9 cellular contexts compared by ENCODE assay signal in the genomic region with DNA sequence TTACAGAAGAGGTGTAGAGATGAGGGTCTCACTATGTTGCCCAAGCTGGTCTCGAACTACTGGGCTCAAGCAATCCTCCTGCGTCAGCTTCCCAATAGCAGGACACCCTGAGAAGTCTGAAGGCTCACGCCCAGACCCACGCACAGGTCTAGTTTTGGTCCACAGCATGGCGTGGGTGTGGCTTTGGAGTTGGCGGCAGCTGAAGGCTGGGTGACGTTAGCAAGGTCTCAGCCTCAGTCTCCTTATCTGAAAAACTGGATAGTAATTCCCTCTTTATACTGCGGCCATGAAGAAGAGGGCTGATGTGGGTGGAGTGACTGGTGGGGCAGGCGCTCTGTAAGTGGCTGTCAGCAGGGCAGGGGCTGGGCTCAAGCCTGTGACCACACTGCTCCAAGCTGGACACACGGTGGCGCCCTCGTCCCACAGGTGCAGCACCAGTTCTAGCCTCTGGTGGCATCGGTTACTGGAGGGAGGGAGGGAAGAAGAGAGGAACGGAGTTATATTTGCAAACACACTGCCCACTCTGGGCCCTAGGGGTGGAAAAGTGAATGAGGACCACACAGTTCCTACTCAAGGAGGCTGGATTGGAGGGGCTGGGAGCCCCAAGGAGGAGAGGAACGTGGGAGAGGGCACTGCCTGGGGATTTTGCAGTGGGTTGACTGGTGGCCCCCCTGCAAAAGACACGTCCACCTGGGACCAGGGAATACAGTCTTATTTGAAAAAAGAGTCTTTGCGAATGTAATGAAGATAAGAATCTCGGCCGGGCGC. TPM values are rescaled to one million over a fixed set of nuclear protein-coding genes. Genes with fewer than 3 reads are reported as not detected.
DNase-seq lines count a peak whose midpoint lies in the region; ATAC-seq, FAIRE-seq and TF ChIP-seq lines count a peak whose summit lies in the region.
"Had no signal": no experiment of that assay in that cellular context is flagged by ENCODE, and none has a peak within 500 bp of the region (broad histone marks: within the 10 kb centered on the region; RNA-seq: fewer than 3 reads in every experiment).

No MANE protein-coding gene starts in this region.

- H3K36me3 Mint-ChIP-seq in activated naive CD4-positive, alpha-beta T cell treated with anti-CD3 and anti-CD28 coated beads, Interleukin-2, amount 50 U/mL, for 72 hours, result no peaks in the 10 kb centered on the region

- H3K9ac ChIP-seq in SU-DHL-6 (ENCODE audit: low read length), result no peak overlapping the region

- H3K9me3 ChIP-seq in HEK293 (ENCODE audit: control insufficient read depth, insufficient read depth, low read depth, low read length) (no peaks in the 10 kb centered on the region), SU-DHL-6 (ENCODE audit: insufficient read depth, low read length) (no peaks in the 10 kb centered on the region), upper lobe of right lung (no peaks in the 10 kb centered on the region)

- H3K36me3 ChIP-seq in HEK293 (ENCODE audit: control insufficient read depth in 2 of 2, insufficient read depth in 1 of 2, low read length in 2 of 2) (no peaks in the 10 kb centered on the region), SU-DHL-6 (ENCODE audit: low read length) (no peaks in the 10 kb centered on the region), upper lobe of right lung (no peaks in the 10 kb centered on the region)

- no peak overlapping the region for H2AFZ ChIP-seq in SU-DHL-6 (ENCODE audit: low read depth, low read length, severe bottlenecking)

- H3K27ac Mint-ChIP-seq in activated naive CD4-positive, alpha-beta T cell treated with anti-CD3 and anti-CD28 coated beads, Interleukin-2, amount 50 U/mL, for 72 hours, result peak overlapping the region in 1 of 2 donors; percentile 43

- H3K9me3 Mint-ChIP-seq in activated naive CD4-positive, alpha-beta T cell treated with anti-CD3 and anti-CD28 coated beads, Interleukin-2, amount 50 U/mL, for 72 hours, result no peaks in the 10 kb centered on the region

- H3K27ac ChIP-seq in HEK293 (ENCODE audit: extremely low read depth, low read depth, low read length) (no peak overlapping the region; the same call in 1 of the 2 replicates), SU-DHL-6 (ENCODE audit: low read depth, low read length) (no peak overlapping the region), upper lobe of right lung (peak overlapping the region; percentile 39)

- no peak overlapping the region for H3K4me2 ChIP-seq in SU-DHL-6 (ENCODE audit: low read depth, low read length, poor library complexity, severe bottlenecking)

- peak; percentile 98 for FAIRE-seq in G401.6 (lab: Jason Lieb, UNC)

- H3K9me2 ChIP-seq in SU-DHL-6 (replicated peaks; ENCODE audit: insufficient read depth, low read length), result no peaks in the 10 kb centered on the region

- ATAC-seq in activated naive CD4-positive, alpha-beta T cell treated with anti-CD3 and anti-CD28 coated beads, Interleukin-2, amount 50 U/mL, for 72 hours, result peak; percentile 91 to 95
- ATAC-seq in Right ventricle myocardium inferior (peak; percentile 99), upper lobe of right lung (peak; percentile 99)

- peak; percentile 100 for TF ChIP-seq CTCF in HEK293 (tag by site-specific recombination; IDR thresholded peaks at IDR 0.05)
- peak; percentile 92 for TF ChIP-seq CTCF in SU-DHL-6 (IDR thresholded peaks at IDR 0.05; ENCODE audit: insufficient read depth, low read length, poor library complexity, severe bottlenecking)
- TF ChIP-seq CTCF in upper lobe of right lung (IDR thresholded peaks at IDR 0.05), result peak; percentile 95

- no peaks in the 10 kb centered on the region for H3K79me2 ChIP-seq in SU-DHL-6 (ENCODE audit: insufficient read depth, low read length)

- H3F3A ChIP-seq in SU-DHL-6 (ENCODE audit: insufficient read depth), result no peaks in the 10 kb centered on the region

- no peak overlapping the region for H3K4me3 ChIP-seq in HEK293 (ENCODE audit: low read depth, low read length)
- no peak overlapping the region for H3K4me3 ChIP-seq in SU-DHL-6 (ENCODE audit: insufficient read depth, low read length, poor library complexity, severe bottlenecking)
- H3K4me3 ChIP-seq in upper lobe of right lung, result no peak overlapping the region

- DNase-seq in NCI-H1105 (lab: John Stamatoyannopoulos, UW), result peak; percentile 64
- peak; percentile 89 to 93 for DNase-seq in activated naive CD4-positive, alpha-beta T cell treated with anti-CD3 and anti-CD28 coated beads, Interleukin-2, amount 50 U/mL, for 72 hours (ENCODE audit: low spot score in 2 of 2)
- peak; percentile 96 for DNase-seq in Right ventricle myocardium inferior (ENCODE audit: missing footprints)
- DNase-seq in posterior vena cava (ENCODE audit: low spot score), result peak; percentile 98
- peak; percentile 97 for DNase-seq in upper lobe of right lung

- H3K4me1 ChIP-seq in HEK293 (ENCODE audit: control insufficient read depth, insufficient read depth, low read length), result peaks cover 7% of the 10 kb centered on the region
- H3K4me1 ChIP-seq in upper lobe of right lung, result peaks cover 16% of the 10 kb centered on the region

- H3K27me3 ChIP-seq in SU-DHL-6 (ENCODE audit: low read length) (no peaks in the 10 kb centered on the region), upper lobe of right lung (no peaks in the 10 kb centered on the region)

- CTCF ChIA-PET in HEK293 (lab: Yijun Ruan, JAX), result interaction anchor here (0.6 to 16.7 kb wide), 40 partner anchors 10 to 893 kb away, joined by 3 to 608 read pairs (median 4); a partner anchor contains a TSS

- no peaks in the 10 kb centered on the region for H4K20me1 ChIP-seq in SU-DHL-6 (ENCODE audit: low read depth, low read length)

- POLR2A ChIA-PET in HEK293 (lab: Yijun Ruan, JAX), result interaction anchor here (0.5 to 2.1 kb wide), 8 partner anchors 19 to 1700 kb away, joined by 3 to 6 read pairs (median 3); a partner anchor contains a TSS

- intact Hi-C loops in Right ventricle myocardium inferior (cut with DNase I), result loop anchor here (1.0 to 5.0 kb wide), 3 partner anchors 29 to 144 kb away; no protein-coding TSS in a partner anchor
- intact Hi-C loops in posterior vena cava (cut with DNase I), result loop anchor here in 1 of 2 donors (5.0 kb wide), 1 partner anchor 34 kb away; no protein-coding TSS in a partner anchor
- intact Hi-C loops in upper lobe of right lung (cut with DNase I), result no loop called here

TF ChIP-seq in HEK293, 187 proteins besides CTCF, POLR2A, EP300 and RAD21 (continues in another document):
- TF ChIP-seq ZNF514 (tag by site-specific recombination; IDR thresholded peaks at IDR 0.05), result no peak
- TF ChIP-seq, protein P1, sequence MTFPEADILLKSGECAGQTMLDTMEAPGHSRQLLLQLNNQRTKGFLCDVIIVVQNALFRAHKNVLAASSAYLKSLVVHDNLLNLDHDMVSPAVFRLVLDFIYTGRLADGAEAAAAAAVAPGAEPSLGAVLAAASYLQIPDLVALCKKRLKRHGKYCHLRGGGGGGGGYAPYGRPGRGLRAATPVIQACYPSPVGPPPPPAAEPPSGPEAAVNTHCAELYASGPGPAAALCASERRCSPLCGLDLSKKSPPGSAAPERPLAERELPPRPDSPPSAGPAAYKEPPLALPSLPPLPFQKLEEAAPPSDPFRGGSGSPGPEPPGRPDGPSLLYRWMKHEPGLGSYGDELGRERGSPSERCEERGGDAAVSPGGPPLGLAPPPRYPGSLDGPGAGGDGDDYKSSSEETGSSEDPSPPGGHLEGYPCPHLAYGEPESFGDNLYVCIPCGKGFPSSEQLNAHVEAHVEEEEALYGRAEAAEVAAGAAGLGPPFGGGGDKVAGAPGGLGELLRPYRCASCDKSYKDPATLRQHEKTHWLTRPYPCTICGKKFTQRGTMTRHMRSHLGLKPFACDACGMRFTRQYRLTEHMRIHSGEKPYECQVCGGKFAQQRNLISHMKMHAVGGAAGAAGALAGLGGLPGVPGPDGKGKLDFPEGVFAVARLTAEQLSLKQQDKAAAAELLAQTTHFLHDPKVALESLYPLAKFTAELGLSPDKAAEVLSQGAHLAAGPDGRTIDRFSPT (tag by site-specific recombination; IDR thresholded peaks at IDR 0.05), result peak; percentile 57; the same call in 1 of the 2 replicates
- TF ChIP-seq, protein P2, sequence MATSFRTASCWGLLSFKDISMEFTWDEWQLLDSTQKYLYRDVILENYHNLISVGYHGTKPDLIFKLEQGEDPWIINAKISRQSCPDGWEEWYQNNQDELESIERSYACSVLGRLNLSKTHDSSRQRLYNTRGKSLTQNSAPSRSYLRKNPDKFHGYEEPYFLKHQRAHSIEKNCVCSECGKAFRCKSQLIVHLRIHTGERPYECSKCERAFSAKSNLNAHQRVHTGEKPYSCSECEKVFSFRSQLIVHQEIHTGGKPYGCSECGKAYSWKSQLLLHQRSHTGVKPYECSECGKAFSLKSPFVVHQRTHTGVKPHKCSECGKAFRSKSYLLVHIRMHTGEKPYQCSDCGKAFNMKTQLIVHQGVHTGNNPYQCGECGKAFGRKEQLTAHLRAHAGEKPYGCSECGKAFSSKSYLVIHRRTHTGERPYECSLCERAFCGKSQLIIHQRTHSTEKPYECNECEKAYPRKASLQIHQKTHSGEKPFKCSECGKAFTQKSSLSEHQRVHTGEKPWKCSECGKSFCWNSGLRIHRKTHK (tag by site-specific recombination; IDR thresholded peaks at IDR 0.05), result no peak

RNA-seq across cellular contexts. Expression of a gene that starts 19.6 kb away (rescaled TPM):
- under 1 TPM; 0.09 to 0.51 TPM for total RNA-seq in activated naive CD4-positive, alpha-beta T cell treated with anti-CD3 and anti-CD28 coated beads, Interleukin-2, amount 50 U/mL, for 72 hours
- total RNA-seq in Right ventricle myocardium inferior (10.3 TPM), posterior vena cava (10 to 100 TPM in 1 of 2 donors, 1 to 10 TPM in 1; 7.8 to 12.8 TPM), upper lobe of right lung (17.0 TPM)

RNA-seq across cellular contexts. Expression of a gene that starts 21.5 kb away (rescaled TPM):
- 1 to 10 TPM in 1 of 2 donors, under 1 TPM in 1; 0.09 to 1.9 TPM for total RNA-seq in activated naive CD4-positive, alpha-beta T cell treated with anti-CD3 and anti-CD28 coated beads, Interleukin-2, amount 50 U/mL, for 72 hours
- 17.7 TPM for total RNA-seq in Right ventricle myocardium inferior
- 10 to 100 TPM; 56.2 to 59.3 TPM for total RNA-seq in posterior vena cava
- total RNA-seq in upper lobe of right lung, result 73.9 TPM

RNA-seq across cellular contexts. Expression of a gene that starts 41.1 kb away (rescaled TPM):
- total RNA-seq in activated naive CD4-positive, alpha-beta T cell treated with anti-CD3 and anti-CD28 coated beads, Interleukin-2, amount 50 U/mL, for 72 hours, result not detected
- total RNA-seq in Right ventricle myocardium inferior (0.60 TPM), posterior vena cava (not detected), upper lobe of right lung (2.5 TPM)
- total RNA-seq: urinary bladder had no signal

RNA-seq across cellular contexts. Expression of a gene that starts 52.6 kb away (rescaled TPM):
- 100 to 1,000 TPM in 1 of 2 donors, 10 to 100 TPM in 1; 88.7 to 169 TPM for total RNA-seq in activated naive CD4-positive, alpha-beta T cell treated with anti-CD3 and anti-CD28 coated beads, Interleukin-2, amount 50 U/mL, for 72 hours
- 14.4 TPM for total RNA-seq in Right ventricle myocardium inferior
- 10 to 100 TPM; 21.6 to 23.0 TPM for total RNA-seq in posterior vena cava
- total RNA-seq in upper lobe of right lung, result 53.5 TPM
